In the genomic region with DNA sequence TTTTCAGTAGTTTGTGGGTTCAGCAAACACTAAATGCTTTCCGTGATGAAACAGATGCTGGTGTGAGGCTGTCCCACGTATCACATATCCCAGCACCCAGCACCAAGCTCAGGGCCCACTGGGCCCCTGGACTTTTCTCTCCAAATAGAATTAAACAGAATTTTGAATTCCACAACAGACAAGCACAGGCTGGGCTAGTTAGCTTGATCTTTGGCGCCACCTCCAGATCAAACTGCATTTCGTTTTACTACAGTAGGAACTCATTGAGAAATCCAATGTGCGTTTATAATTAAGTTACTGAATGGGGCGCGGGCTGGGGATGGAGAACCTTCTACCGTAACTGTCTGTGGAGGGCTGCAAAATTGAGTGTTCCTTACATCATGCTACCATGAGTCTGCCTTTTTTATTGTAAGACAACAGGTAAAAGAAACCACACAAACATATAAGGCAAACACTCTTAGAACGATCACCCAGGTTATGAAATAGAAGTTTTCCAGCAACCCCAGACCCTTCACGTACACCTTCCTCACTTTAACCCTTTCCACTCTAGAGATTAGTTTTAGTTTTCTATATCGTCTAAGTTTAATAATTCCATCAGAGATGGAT, we compare ENCODE assay signal across 8 cellular contexts.
DNase-seq lines count a peak whose midpoint lies in the region; ATAC-seq, FAIRE-seq and TF ChIP-seq lines count a peak whose summit lies in the region.

No MANE protein-coding gene starts in this region.

- DNase-seq in MM.1S (peak; percentile 48), SJSA1 (ENCODE audit: low read depth in 1 of 2, low spot score in 2 of 2) (peak; percentile 54 to 66), bronchial epithelial cell (ENCODE audit: low read depth) (peak; percentile 61), keratinocyte (ENCODE audit: low read depth, low spot score) (no peak)
- DNase-seq in stimulated activated CD4-positive, alpha-beta T cell treated with anti-CD3 and anti-CD28 coated beads, Interleukin-4, amount 100 ng/mL, for 1 hour = peak; percentile 21

- no peaks in the 10 kb centered on the region for H3K4me1 ChIP-seq in MM.1S (ENCODE audit: low read length)
- H3K4me1 ChIP-seq in SJSA1 (replicated peaks) = 0 out of 2 replicates have a peak, but pooled peaks cover 3% of the 10 kb centered on the region
- peaks cover 3% of the 10 kb centered on the region for H3K4me1 ChIP-seq in keratinocyte (ENCODE audit: control insufficient read depth, extremely low read depth, insufficient read depth, low read length)

- H3K79me2 ChIP-seq in MM.1S (ENCODE audit: low read length) = no peaks in the 10 kb centered on the region
- H3K79me2 ChIP-seq in keratinocyte (ENCODE audit: control insufficient read depth, insufficient read depth, low read length) = no peaks in the 10 kb centered on the region

- FAIRE-seq in G401.6 (lab: Jason Lieb, UNC) (peak; percentile 94), bronchial epithelial cell (lab: Jason Lieb, UNC) (no peak), keratinocyte (lab: Jason Lieb, UNC) (peak; percentile 23)

- H3K27ac ChIP-seq in MM.1S (ENCODE audit: low read length) (no peak overlapping the region), SJSA1 (no peak overlapping the region), keratinocyte (ENCODE audit: control insufficient read depth, insufficient read depth, low read length) (no peak overlapping the region)

- H3K9ac ChIP-seq in MM.1S (ENCODE audit: low read length) (no peak overlapping the region), keratinocyte (ENCODE audit: control insufficient read depth, extremely low read depth, insufficient read depth, low read length) (no peak overlapping the region)

- H4K20me1 ChIP-seq in MM.1S (ENCODE audit: insufficient read depth, low read length) (no peaks in the 10 kb centered on the region), keratinocyte (ENCODE audit: control insufficient read depth, extremely low read depth, insufficient read depth, low read length) (no peaks in the 10 kb centered on the region)

- H3K36me3 ChIP-seq in MM.1S (replicated peaks; ENCODE audit: insufficient read depth, low read length) (no peaks in the 10 kb centered on the region), SJSA1 (peaks cover 3% of the 10 kb centered on the region), bronchial epithelial cell (ENCODE audit: control insufficient read depth, insufficient read depth, low read length) (peaks cover 6% of the 10 kb centered on the region), keratinocyte (ENCODE audit: control insufficient read depth in 2 of 2, extremely low read depth in 1 of 2, insufficient read depth in 2 of 2, low read length in 2 of 2) (peaks cover 18 to 35% of the 10 kb centered on the region in 2 experiments)

- TF ChIP-seq CTCF in MM.1S (IDR thresholded peaks at IDR 0.05; ENCODE audit: low read length) (peak; percentile 56), bronchial epithelial cell (IDR thresholded peaks at IDR 0.05; ENCODE audit: insufficient read depth, low read length, severe bottlenecking) (peak; percentile 57), keratinocyte (optimal IDR thresholded peaks at IDR 0.05 in 1 of 3, IDR thresholded peaks at IDR 0.05 in 1 of 3, conservative IDR thresholded peaks at IDR 0.05 in 1 of 3; ENCODE audit: extremely low read depth in 1 of 3, insufficient read depth in 2 of 3, low read length in 3 of 3) (peak; percentile 38 to 65 (median 64))

- ATAC-seq in GM21360 (IDR thresholded peaks at IDR 0.05; ENCODE audit: unreplicated experiment) (no peak), GM21576 (IDR thresholded peaks at IDR 0.05; ENCODE audit: unreplicated experiment) (no peak)

- no peaks in the 10 kb centered on the region for H3F3A ChIP-seq in MM.1S (ENCODE audit: insufficient read depth, low read length)

- no peaks in the 10 kb centered on the region for H3K9me3 ChIP-seq in MM.1S (replicated peaks; ENCODE audit: insufficient read depth, low read length)
- peaks cover 13% of the 10 kb centered on the region; the same call in 1 of the 2 replicates for H3K9me3 ChIP-seq in SJSA1 (replicated peaks)
- H3K9me3 ChIP-seq in keratinocyte (ENCODE audit: control insufficient read depth, low read depth, low read length) = peaks cover 5% of the 10 kb centered on the region

- no peaks in the 10 kb centered on the region for H3K9me2 ChIP-seq in MM.1S (replicated peaks; ENCODE audit: insufficient read depth, low read length)

- dilution Hi-C loops in keratinocyte (cut with MboI; ENCODE audit: extremely low pct_ligation_motif_present, low sequenced_read_pairs) = no loop called here

- no peaks in the 10 kb centered on the region for H3K27me3 ChIP-seq in MM.1S (replicated peaks; ENCODE audit: insufficient read depth, low read length)
- H3K27me3 ChIP-seq in SJSA1 (replicated peaks) = no peaks in the 10 kb centered on the region
- no peaks in the 10 kb centered on the region for H3K27me3 ChIP-seq in bronchial epithelial cell (ENCODE audit: control insufficient read depth, insufficient read depth, low read length)
- no peaks in the 10 kb centered on the region for H3K27me3 ChIP-seq in keratinocyte (ENCODE audit: control insufficient read depth, extremely low read depth, insufficient read depth, low read length)

- no peak overlapping the region for H3K4me2 ChIP-seq in MM.1S (ENCODE audit: low read depth, low read length)
- H3K4me2 ChIP-seq in keratinocyte (ENCODE audit: control insufficient read depth, extremely low read depth, insufficient read depth, low read depth, low read length) = no peak overlapping the region

- H3K9me1 ChIP-seq in keratinocyte (ENCODE audit: control insufficient read depth, extremely low read depth, insufficient read depth, low read length) = no peaks in the 10 kb centered on the region

- H3K4me3 ChIP-seq in MM.1S (ENCODE audit: low read length) (no peak overlapping the region), SJSA1 (no peak overlapping the region), bronchial epithelial cell (ENCODE audit: low read depth, low read length) (no peak overlapping the region), keratinocyte (ENCODE audit: control insufficient read depth in 2 of 3, extremely low read depth in 1 of 3, insufficient read depth in 2 of 3, low read depth in 1 of 3, low read length in 3 of 3) (no peak overlapping the region)

- H2AFZ ChIP-seq in MM.1S (ENCODE audit: low read length) = no peak overlapping the region
- H2AFZ ChIP-seq in keratinocyte (ENCODE audit: control insufficient read depth, low read length) = no peak overlapping the region
